In genomic region chr12:15979096-15980091, GRCh38 we compare ENCODE assay signal across 8 cellular contexts.
DNase-seq lines count a peak whose midpoint lies in the region; ATAC-seq and TF ChIP-seq lines count a peak whose summit lies in the region.

No MANE protein-coding gene starts in this region.

- no peaks in the 10 kb centered on the region for H4K20me1 ChIP-seq in MM.1S (ENCODE audit: insufficient read depth, low read length)

- ATAC-seq in GM21360 (IDR thresholded peaks at IDR 0.05; ENCODE audit: unreplicated experiment) (peak; percentile 65), GM18502 (IDR thresholded peaks at IDR 0.05; ENCODE audit: poor library complexity, unreplicated experiment) (no peak)

- H2BK5ac ChIP-seq in trophoblast cell (ENCODE audit: low read depth, low read length, poor library complexity): no peak overlapping the region

- intact Hi-C loops in esophagus squamous epithelium (cut with DNase I): no loop called here

- H3K27ac ChIP-seq in MM.1S (ENCODE audit: low read length): no peak overlapping the region
- peak overlapping the region in 2 of 4 donors; percentile 7 to 49 for H3K27ac ChIP-seq in esophagus squamous epithelium
- H3K27ac ChIP-seq in trophoblast cell (ENCODE audit: low read depth, low read length): no peak overlapping the region

- H4K12ac ChIP-seq in trophoblast cell (ENCODE audit: low read depth, low read length): no peak overlapping the region

- no peaks in the 10 kb centered on the region for H3K9me2 ChIP-seq in MM.1S (replicated peaks; ENCODE audit: insufficient read depth, low read length)

- H2AFZ ChIP-seq in MM.1S (ENCODE audit: low read length): no peak overlapping the region
- no peak overlapping the region for H2AFZ ChIP-seq in trophoblast cell (ENCODE audit: insufficient read depth, low read length, poor library complexity)

- no peak overlapping the region for H2BK12ac ChIP-seq in trophoblast cell (ENCODE audit: low read length)

- no peaks in the 10 kb centered on the region for H3K27me3 ChIP-seq in MM.1S (replicated peaks; ENCODE audit: insufficient read depth, low read length)
- no peaks in the 10 kb centered on the region for H3K27me3 ChIP-seq in esophagus squamous epithelium
- H3K27me3 ChIP-seq in trophoblast cell (ENCODE audit: insufficient read depth, low read length): no peaks in the 10 kb centered on the region

- H3K14ac ChIP-seq in trophoblast cell (ENCODE audit: low read length): no peak overlapping the region

- H3K4me2 ChIP-seq in MM.1S (ENCODE audit: low read depth, low read length): no peak overlapping the region
- no peak overlapping the region for H3K4me2 ChIP-seq in trophoblast cell (ENCODE audit: low read length)

- H3K9me3 ChIP-seq in MM.1S (replicated peaks; ENCODE audit: insufficient read depth, low read length): no peaks in the 10 kb centered on the region
- H3K9me3 ChIP-seq in esophagus squamous epithelium: no peaks in the 10 kb centered on the region
- no peaks in the 10 kb centered on the region for H3K9me3 ChIP-seq in trophoblast cell (ENCODE audit: insufficient read depth, low read depth, low read length)

- no peak overlapping the region for H3K18ac ChIP-seq in trophoblast cell (ENCODE audit: low read length)

- no peak overlapping the region for H2BK120ac ChIP-seq in trophoblast cell (ENCODE audit: insufficient read depth, low read length, poor library complexity)

- H3K4me1 ChIP-seq in MM.1S (ENCODE audit: low read length) (no peaks in the 10 kb centered on the region), esophagus squamous epithelium (peaks cover 0 to 13% (median 10%) of the 10 kb centered on the region in 3 donors), trophoblast cell (ENCODE audit: control insufficient read depth in 1 of 2, insufficient read depth in 2 of 2, low read length in 2 of 2) (no peaks in the 10 kb centered on the region)

- 59 to 65% methylated on average over 2 of the region's 2 CpGs for WGBS in esophagus squamous epithelium, 2 donors
- no CpG with 5 or more reads among the region's 2 CpGs for WGBS in trophoblast cell (ENCODE audit: extremely low coverage, insufficient coverage, insufficient read length)

- no peak for TF ChIP-seq POLR2A in esophagus squamous epithelium (IDR thresholded peaks at IDR 0.05)

- H2AK5ac ChIP-seq in trophoblast cell (ENCODE audit: low read length): no peak overlapping the region

- no peak overlapping the region for H3K9ac ChIP-seq in MM.1S (ENCODE audit: low read length)
- no peak overlapping the region for H3K9ac ChIP-seq in trophoblast cell (ENCODE audit: low read length)

- no peak overlapping the region for H3K4me3 ChIP-seq in MM.1S (ENCODE audit: low read length)
- no peak overlapping the region for H3K4me3 ChIP-seq in esophagus squamous epithelium
- no peak overlapping the region for H3K4me3 ChIP-seq in trophoblast cell (ENCODE audit: low read depth, low read length)

- peak; percentile 48 for TF ChIP-seq CTCF in MM.1S (IDR thresholded peaks at IDR 0.05; ENCODE audit: low read length)
- peak in 4 of 6 experiments; percentile 30 to 56 (median 34) for TF ChIP-seq CTCF in esophagus squamous epithelium (IDR thresholded peaks at IDR 0.05)

- peak; percentile 70 for DNase-seq in AG20443 (ENCODE audit: low spot score)
- no peak for DNase-seq in MM.1S
- DNase-seq in esophagus squamous epithelium (lab: John Stamatoyannopoulos, UW): no peak
- peak; percentile 20 to 46 for DNase-seq in trophoblast cell
- no peak for DNase-seq in GDM1 (lab: John Stamatoyannopoulos, UW)
- DNase-seq in NCI-H1930 (lab: John Stamatoyannopoulos, UW): no peak

- no peak overlapping the region for H3K4ac ChIP-seq in trophoblast cell (ENCODE audit: low read depth, low read length)

- no peak overlapping the region for H4K8ac ChIP-seq in trophoblast cell (ENCODE audit: low read depth, low read length)

- 0 out of 2 replicates have a peak, but pooled peaks cover 2% of the 10 kb centered on the region for H3F3A ChIP-seq in MM.1S (ENCODE audit: insufficient read depth, low read length)

- H3K36me3 ChIP-seq in MM.1S (replicated peaks; ENCODE audit: insufficient read depth, low read length) (no peaks in the 10 kb centered on the region; the same call in 1 of the 2 replicates), esophagus squamous epithelium (peaks cover 0 to 55% (median 0%) of the 10 kb centered on the region in 3 donors), trophoblast cell (ENCODE audit: control insufficient read depth in 1 of 2, insufficient read depth in 2 of 2, low read length in 2 of 2) (peaks cover 11 to 14% of the 10 kb centered on the region in 2 experiments)

- no peak overlapping the region for H4K91ac ChIP-seq in trophoblast cell (ENCODE audit: low read depth, low read length)

- H3K79me1 ChIP-seq in trophoblast cell (ENCODE audit: low read length): no peaks in the 10 kb centered on the region

- no peaks in the 10 kb centered on the region for H3K79me2 ChIP-seq in MM.1S (ENCODE audit: low read length)
- H3K79me2 ChIP-seq in trophoblast cell (ENCODE audit: control insufficient read depth, insufficient read depth, low read length, poor library complexity): no peaks in the 10 kb centered on the region

- H3K23ac ChIP-seq in trophoblast cell (ENCODE audit: low read length): no peak overlapping the region

Comparison
In these comparisons a context has a peak if more than half of its experiments do, and no peak if none do; other contexts are left out.
1. DNase-seq: peak in AG20443 (single experiment) and trophoblast cell (2 of 2); none in MM.1S (single experiment), esophagus squamous epithelium (single experiment), GDM1 (single experiment) and NCI-H1930 (0 of 2).